21 cellular contexts compared by ENCODE assay signal in the genomic region with DNA sequence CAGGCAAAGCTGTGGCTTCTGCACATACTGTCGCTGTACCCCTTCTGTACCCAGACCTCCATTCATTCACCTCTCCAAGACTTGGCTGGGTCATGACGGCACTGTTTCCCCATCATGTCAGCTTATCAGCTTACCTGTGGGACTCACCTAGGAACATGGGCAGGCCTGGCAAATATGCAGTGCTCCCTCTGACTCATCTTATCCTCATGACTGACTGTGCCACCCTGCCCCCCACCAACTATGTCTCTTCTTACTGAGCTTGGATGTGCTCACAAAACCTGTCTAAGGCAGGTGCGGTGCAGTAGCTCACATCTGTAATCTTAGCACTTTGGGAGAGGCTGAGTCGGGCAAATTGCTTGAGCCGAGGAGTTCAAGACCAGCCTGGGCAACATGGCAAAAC.
A peak's percentile ranks its signal among the peaks of the same experiment; 100 is the strongest.
DNase-seq lines count a peak whose midpoint lies in the region; ATAC-seq, FAIRE-seq and TF ChIP-seq lines count a peak whose summit lies in the region.
"Had no signal": no experiment of that assay in that cellular context is flagged by ENCODE, and none has a peak within 500 bp of the region (broad histone marks: within the 10 kb centered on the region; RNA-seq: fewer than 3 reads in every experiment).

No MANE protein-coding gene starts in this region.

- peaks cover 11% of the 10 kb centered on the region; the same call in 1 of the 2 replicates for H3K79me2 ChIP-seq in OCI-LY7 (ENCODE audit: insufficient read depth, low read depth, low read length)

- no peak overlapping the region for H2BK15ac ChIP-seq in neuronal stem cell (ENCODE audit: low read length)

- H3K79me1 ChIP-seq in neuronal stem cell (ENCODE audit: low read depth, low read length) = no peaks in the 10 kb centered on the region

- peak in 3 of 4 donors; percentile 34 to 52 (median 44) for ATAC-seq in pancreas
- ATAC-seq: GM12878; stimulated activated naive CD8-positive, alpha-beta T cell treated with anti-CD3 and anti-CD28 coated beads, Interleukin-15, amount 100 ng/mL, for 72 hours had no signal

- H3K27ac Mint-ChIP-seq in Calu3 (ENCODE audit: unreplicated experiment) = peak overlapping the region; percentile 43
- H3K27ac Mint-ChIP-seq: stimulated activated naive CD8-positive, alpha-beta T cell treated with anti-CD3 and anti-CD28 coated beads, Interleukin-15, amount 100 ng/mL, for 72 hours had no signal

- TF ChIP-seq POLR2A in esophagus squamous epithelium (IDR thresholded peaks at IDR 0.05) = no peak

- H3K27me3 ChIP-seq in esophagus squamous epithelium = no peaks in the 10 kb centered on the region
- no peaks in the 10 kb centered on the region for H3K27me3 ChIP-seq in pancreas
- H3K27me3 ChIP-seq in neuronal stem cell (ENCODE audit: control insufficient read depth in 3 of 3, insufficient read depth in 3 of 3, low read depth in 1 of 3, low read length in 3 of 3) = no peaks in the 10 kb centered on the region
- H3K27me3 ChIP-seq: Peyer's patch, right atrium auricular region had no signal

- TF ChIP-seq CTCF in Calu3 (IDR thresholded peaks at IDR 0.05; ENCODE audit: unreplicated experiment) (no peak), OCI-LY7 (conservative IDR thresholded peaks at IDR 0.05; ENCODE audit: low read length) (no peak), esophagus squamous epithelium (IDR thresholded peaks at IDR 0.05) (no peak), pancreas (IDR thresholded peaks at IDR 0.05) (no peak), GM10266 (IDR thresholded peaks at IDR 0.05; ENCODE audit: control insufficient read depth, insufficient read depth, low read depth, missing control alignments) (no peak)

- no peak for FAIRE-seq in pancreas (lab: Jason Lieb, UNC)
- FAIRE-seq: D721Med, G401.6, GM12878 had no signal

- H3K9me2 ChIP-seq in OCI-LY7 (ENCODE audit: insufficient read depth, low read length) = no peaks in the 10 kb centered on the region

- H3K4me1 Mint-ChIP-seq in Calu3 (ENCODE audit: low read depth, unreplicated experiment) = peaks cover 61% of the 10 kb centered on the region

- no peak overlapping the region for H2BK5ac ChIP-seq in neuronal stem cell (ENCODE audit: low read length)

- H3K4me1 ChIP-seq in OCI-LY7 (ENCODE audit: insufficient read depth, low read length, poor library complexity, severe bottlenecking) (peaks cover 54% of the 10 kb centered on the region), esophagus squamous epithelium (peaks cover 11 to 81% (median 34%) of the 10 kb centered on the region in 3 donors), pancreas (peaks cover 0 to 6% (median 5%) of the 10 kb centered on the region in 3 donors), neuronal stem cell (ENCODE audit: control insufficient read depth in 2 of 2, insufficient read depth in 1 of 2, low read depth in 1 of 2, low read length in 2 of 2) (peaks cover 2 to 4% of the 10 kb centered on the region in 2 donors)

- H3K14ac ChIP-seq in neuronal stem cell (ENCODE audit: low read length) = no peak overlapping the region

- H3K9me3 ChIP-seq in OCI-LY7 (ENCODE audit: low read length) (no peaks in the 10 kb centered on the region), esophagus squamous epithelium (no peaks in the 10 kb centered on the region), pancreas (no peaks in the 10 kb centered on the region), neuronal stem cell (replicated peaks in 1 of 2; ENCODE audit: control insufficient read depth in 2 of 2, insufficient read depth in 1 of 2, low read depth in 1 of 2, low read length in 2 of 2) (no peaks in the 10 kb centered on the region)
- H3K9me3 ChIP-seq: Peyer's patch, right atrium auricular region had no signal

- BruUV-seq in Calu3 (replicated peaks; lab: Mats Ljungman, UMichigan) (no TSS peak), OCI-LY7 (replicated peaks; lab: Mats Ljungman, UMichigan) (no TSS peak)

- peaks cover 11% of the 10 kb centered on the region for H3K36me3 Mint-ChIP-seq in Calu3 (ENCODE audit: insufficient read depth, unreplicated experiment)

- H3K36me3 ChIP-seq in OCI-LY7 (ENCODE audit: insufficient read depth, low read length) = peaks cover 61% of the 10 kb centered on the region
- peaks cover 0 to 17% (median 8%) of the 10 kb centered on the region in 3 donors for H3K36me3 ChIP-seq in esophagus squamous epithelium
- H3K36me3 ChIP-seq in pancreas = no peaks in the 10 kb centered on the region
- peaks cover 3 to 29% of the 10 kb centered on the region in 2 donors for H3K36me3 ChIP-seq in neuronal stem cell (replicated peaks in 1 of 2; ENCODE audit: control insufficient read depth in 2 of 2, insufficient read depth in 2 of 2, low read length in 2 of 2)
- H3K36me3 ChIP-seq: right atrium auricular region had no signal

- POLR2A ChIA-PET in OCI-LY7 (lab: Charles Lee) = interaction anchor here (0.5 to 1.1 kb wide), 3 partner anchors 44 to 1466 kb away, joined by 3 read pairs; no protein-coding TSS in a partner anchor

- CTCF ChIA-PET in Calu3 (lab: Charles Lee) (interaction anchor here (0.8 to 1.3 kb wide), 6 partner anchors 14 to 519 kb away, joined by 3 to 7 read pairs (median 3); no protein-coding TSS in a partner anchor), OCI-LY7 (lab: Charles Lee; ENCODE audit: unreplicated experiment) (interaction anchor here (0.6 kb wide), 1 partner anchor 131 kb away, joined by 3 read pairs; no protein-coding TSS in a partner anchor)

- peak overlapping the region; percentile 99 for H3K27ac ChIP-seq in OCI-LY7 (ENCODE audit: low read depth, low read length, poor library complexity, severe bottlenecking)
- peak overlapping the region; percentile 25 to 75 (median 49) for H3K27ac ChIP-seq in esophagus squamous epithelium
- no peak overlapping the region for H3K27ac ChIP-seq in pancreas
- H3K27ac ChIP-seq in neuronal stem cell (replicated peaks; ENCODE audit: low read length) = no peak overlapping the region
- H3K27ac ChIP-seq: Peyer's patch, right atrium auricular region had no signal

- no peak overlapping the region for H2BK120ac ChIP-seq in neuronal stem cell (ENCODE audit: low read depth, low read length)

- H3K4me3 Mint-ChIP-seq in Calu3 (ENCODE audit: low read depth, unreplicated experiment) = no peak overlapping the region
- H3K4me3 Mint-ChIP-seq: activated CD4-positive, alpha-beta T cell treated with anti-CD3 and anti-CD28 coated beads, Interleukin-2, amount 10 ng/mL, durations not matched to agents 7 days and 5 days; stimulated activated naive CD8-positive, alpha-beta T cell treated with anti-CD3 and anti-CD28 coated beads, Interleukin-15, amount 100 ng/mL, for 72 hours had no signal

- H3K23ac ChIP-seq in neuronal stem cell (ENCODE audit: low read depth, low read length, poor library complexity) = no peak overlapping the region

- 50 to 82% methylated on average over 2 to 3 of the region's 5 CpGs for WGBS in esophagus squamous epithelium, 2 donors
- WGBS in pancreas, 2 donors = 89 to 90% methylated on average over 5 of the region's 5 CpGs
- no CpG with 5 or more reads among the region's 5 CpGs for WGBS in neuronal stem cell (ENCODE audit: extremely low coverage in 2 of 2, insufficient read length in 2 of 2, insufficient replicate concordance in 1 of 2), 2 donors

- H4K91ac ChIP-seq in neuronal stem cell (ENCODE audit: low read depth, low read length, poor library complexity) = no peak overlapping the region

- H3K18ac ChIP-seq in neuronal stem cell (ENCODE audit: low read length) = no peak overlapping the region

- H3K4me3 ChIP-seq in OCI-LY7 (ENCODE audit: low read depth, low read length, poor library complexity, severe bottlenecking) (no peak overlapping the region), esophagus squamous epithelium (no peak overlapping the region), pancreas (no peak overlapping the region), neuronal stem cell (ENCODE audit: low read length in 2 of 2) (no peak overlapping the region)
- H3K4me3 ChIP-seq: GM12878, Peyer's patch, right atrium auricular region had no signal

- no peak overlapping the region for H3K4ac ChIP-seq in neuronal stem cell (ENCODE audit: low read length)

- intact Hi-C loops in Calu3 (cut with micrococcal nuclease; ENCODE audit: unreplicated experiment) = no loop called here
- intact Hi-C loops in OCI-LY7 (cut with micrococcal nuclease; ENCODE audit: unreplicated experiment) = no loop called here
- intact Hi-C loops in esophagus squamous epithelium (cut with DNase I) = no loop called here
- intact Hi-C loops in pancreas (cut with DNase I) = no loop called here

- no peak overlapping the region for H2AK5ac ChIP-seq in neuronal stem cell (ENCODE audit: low read depth, low read length)

- no peak overlapping the region for H2BK12ac ChIP-seq in neuronal stem cell (ENCODE audit: low read length)

- DNase-seq in Calu3 = peak; percentile 67
- no peak for DNase-seq in OCI-LY7 (ENCODE audit: low spot score)
- no peak for DNase-seq in esophagus squamous epithelium (lab: John Stamatoyannopoulos, UW)
- peak in 1 of 6 donors; percentile 13 for DNase-seq in pancreas
- no peak for DNase-seq in AG08395 (ENCODE audit: low spot score)
- DNase-seq in T-helper 2 cell = no peak
- DNase-seq in GM10266 (ENCODE audit: extremely low spot score) = no peak
- DNase-seq in neuronal stem cell (ENCODE audit: low spot score) = no peak
- DNase-seq: activated CD4-positive, alpha-beta T cell treated with anti-CD3 and anti-CD28 coated beads, Interleukin-2, amount 10 ng/mL, durations not matched to agents 7 days and 5 days; activated CD8-positive, alpha-beta memory T cell treated with anti-CD3 and anti-CD28 coated beads, Interleukin-2, amount 50 U/mL, for 48 hours; activated naive CD4-positive, alpha-beta T cell; aorta; NCI-H1417 treated with DMSO at 0.1 percent for 48 hours; NCI-H2171 treated with DMSO at 0.1 percent for 48 hours; NCI-H748 treated with DMSO at 0.1 percent for 48 hours; Peyer's patch; stimulated activated naive CD8-positive, alpha-beta T cell treated with anti-CD3 and anti-CD28 coated beads, Interleukin-15, amount 100 ng/mL, for 72 hours had no signal

- no peaks in the 10 kb centered on the region for H3K27me3 Mint-ChIP-seq in Calu3 (ENCODE audit: unreplicated experiment)
- H3K27me3 Mint-ChIP-seq: activated CD4-positive, alpha-beta T cell treated with anti-CD3 and anti-CD28 coated beads, Interleukin-2, amount 10 ng/mL, durations not matched to agents 7 days and 5 days; stimulated activated naive CD8-positive, alpha-beta T cell treated with anti-CD3 and anti-CD28 coated beads, Interleukin-15, amount 100 ng/mL, for 72 hours had no signal

- H3K4me2 ChIP-seq in OCI-LY7 (ENCODE audit: low read length) (peak overlapping the region; percentile 11), neuronal stem cell (ENCODE audit: insufficient read depth, low read length, poor library complexity, severe bottlenecking) (no peak overlapping the region)

- H4K20me1 ChIP-seq in OCI-LY7 (ENCODE audit: insufficient read depth, low read length) = no peaks in the 10 kb centered on the region

- H3K9ac ChIP-seq in neuronal stem cell (ENCODE audit: low read depth, low read length, poor library complexity) = no peak overlapping the region

- H4K8ac ChIP-seq in neuronal stem cell (ENCODE audit: low read depth, low read length) = no peak overlapping the region

- no peak overlapping the region for H2AFZ ChIP-seq in OCI-LY7 (ENCODE audit: low read length)
- no peak overlapping the region for H2AFZ ChIP-seq in neuronal stem cell (ENCODE audit: low read length)

- no peaks in the 10 kb centered on the region for H3K9me3 Mint-ChIP-seq in Calu3 (ENCODE audit: low read depth, unreplicated experiment)
- H3K9me3 Mint-ChIP-seq: activated CD4-positive, alpha-beta T cell treated with anti-CD3 and anti-CD28 coated beads, Interleukin-2, amount 10 ng/mL, durations not matched to agents 7 days and 5 days; stimulated activated naive CD8-positive, alpha-beta T cell treated with anti-CD3 and anti-CD28 coated beads, Interleukin-15, amount 100 ng/mL, for 72 hours had no signal

Comparison
In these comparisons a context has a peak if more than half of its experiments do, and no peak if none do; other contexts are left out.
1. H3K27ac ChIP-seq: peak in OCI-LY7 (single experiment) and esophagus squamous epithelium (4 of 4); none in pancreas (0 of 4) and neuronal stem cell (single experiment).